1 cellular context compared by ENCODE assay signal in the genomic region with DNA sequence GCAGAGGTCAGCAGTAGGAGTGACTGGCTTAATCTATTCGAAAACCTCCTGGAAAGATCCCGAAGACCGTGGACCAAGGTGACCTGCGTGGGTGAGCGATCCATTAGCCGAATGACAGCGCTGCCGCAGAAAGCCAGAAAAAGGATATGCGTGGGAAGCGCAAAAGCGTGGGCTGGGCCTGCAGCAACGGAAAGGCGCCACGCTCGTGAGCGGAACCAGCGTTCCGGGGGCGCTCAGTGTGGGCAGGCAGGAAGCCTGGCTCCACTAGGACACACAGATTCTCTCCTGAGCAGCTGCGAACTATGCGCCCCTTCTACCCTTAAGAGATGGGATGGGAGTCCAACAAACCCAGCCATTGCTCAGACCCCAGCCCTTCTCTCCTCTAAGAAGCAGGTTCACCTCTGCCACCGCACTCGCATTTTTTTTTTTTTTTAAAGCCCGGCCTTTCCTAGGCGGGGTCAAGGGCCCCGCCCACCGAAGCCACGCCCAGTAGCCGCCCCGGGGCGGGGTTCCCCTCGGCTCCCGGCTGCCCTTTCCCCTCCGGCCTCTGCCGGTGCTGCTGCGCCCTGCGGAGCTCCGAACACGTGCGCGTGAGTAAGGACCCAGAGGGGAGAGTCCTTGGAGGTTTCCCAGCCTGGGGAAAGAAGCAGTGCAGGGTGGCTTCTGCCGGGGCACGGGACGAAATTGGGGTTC.
TF ChIP-seq lines count a peak whose summit lies in the region.

No MANE protein-coding gene starts in this region.

TF ChIP-seq in HepG2, 621 proteins besides CTCF, POLR2A, EP300 and RAD21 (continued from another document and continues in another):
- no peak for TF ChIP-seq ZNF781 (CRISPR knock-in tag; IDR thresholded peaks at IDR 0.05; ENCODE audit: borderline replicate concordance, not compliant biosample characterization)
- peak; percentile 49; the same call in 1 of the 2 replicates for TF ChIP-seq HNRNPL (IDR thresholded peaks at IDR 0.05; ENCODE audit: low read depth, low read length)
- TF ChIP-seq, protein P1, sequence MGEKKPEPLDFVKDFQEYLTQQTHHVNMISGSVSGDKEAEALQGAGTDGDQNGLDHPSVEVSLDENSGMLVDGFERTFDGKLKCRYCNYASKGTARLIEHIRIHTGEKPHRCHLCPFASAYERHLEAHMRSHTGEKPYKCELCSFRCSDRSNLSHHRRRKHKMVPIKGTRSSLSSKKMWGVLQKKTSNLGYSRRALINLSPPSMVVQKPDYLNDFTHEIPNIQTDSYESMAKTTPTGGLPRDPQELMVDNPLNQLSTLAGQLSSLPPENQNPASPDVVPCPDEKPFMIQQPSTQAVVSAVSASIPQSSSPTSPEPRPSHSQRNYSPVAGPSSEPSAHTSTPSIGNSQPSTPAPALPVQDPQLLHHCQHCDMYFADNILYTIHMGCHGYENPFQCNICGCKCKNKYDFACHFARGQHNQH (CRISPR knock-in tag; IDR thresholded peaks at IDR 0.05) = peak; percentile 71; the same call in 1 of the 2 replicates
- peak; percentile 25 for TF ChIP-seq U2AF1 (optimal IDR thresholded peaks at IDR 0.05; ENCODE audit: low read depth, low read length)
- TF ChIP-seq, protein P2, sequence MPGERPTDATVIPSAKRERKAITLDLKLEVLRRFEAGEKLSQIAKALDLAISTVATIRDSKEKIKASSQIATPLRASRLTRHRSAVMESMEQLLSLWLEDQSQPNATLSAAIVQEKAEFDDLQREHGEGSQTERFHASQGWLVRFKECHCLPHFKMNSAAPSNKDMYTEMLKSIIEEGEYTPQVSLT (CRISPR knock-in tag; IDR thresholded peaks at IDR 0.05; ENCODE audit: borderline replicate concordance, low read depth) = no peak; the same call in 1 of the 2 replicates
- TF ChIP-seq ZNF207 (IDR thresholded peaks at IDR 0.05; ENCODE audit: borderline replicate concordance) = no peak
- no peak for TF ChIP-seq ZNF530 (CRISPR knock-in tag; IDR thresholded peaks at IDR 0.05; ENCODE audit: low read depth)
- TF ChIP-seq HDAC2 (CRISPR knock-in tag; IDR thresholded peaks at IDR 0.05) = no peak; the same call in 1 of the 2 replicates
- peak; percentile 75 for TF ChIP-seq CBX1 (IDR thresholded peaks at IDR 0.05; ENCODE audit: low read depth)
- no peak for TF ChIP-seq FOXO1 (CRISPR knock-in tag; IDR thresholded peaks at IDR 0.05)
- TF ChIP-seq HMG20B (CRISPR knock-in tag; conservative IDR thresholded peaks at IDR 0.05) = no peak; the same call in 1 of the 2 replicates
- TF ChIP-seq MAF1 (CRISPR knock-in tag; IDR thresholded peaks at IDR 0.05; ENCODE audit: borderline replicate concordance) = 0 out of 2 replicates have a peak, but pooled peaks have one; percentile 64
- TF ChIP-seq, protein P3, sequence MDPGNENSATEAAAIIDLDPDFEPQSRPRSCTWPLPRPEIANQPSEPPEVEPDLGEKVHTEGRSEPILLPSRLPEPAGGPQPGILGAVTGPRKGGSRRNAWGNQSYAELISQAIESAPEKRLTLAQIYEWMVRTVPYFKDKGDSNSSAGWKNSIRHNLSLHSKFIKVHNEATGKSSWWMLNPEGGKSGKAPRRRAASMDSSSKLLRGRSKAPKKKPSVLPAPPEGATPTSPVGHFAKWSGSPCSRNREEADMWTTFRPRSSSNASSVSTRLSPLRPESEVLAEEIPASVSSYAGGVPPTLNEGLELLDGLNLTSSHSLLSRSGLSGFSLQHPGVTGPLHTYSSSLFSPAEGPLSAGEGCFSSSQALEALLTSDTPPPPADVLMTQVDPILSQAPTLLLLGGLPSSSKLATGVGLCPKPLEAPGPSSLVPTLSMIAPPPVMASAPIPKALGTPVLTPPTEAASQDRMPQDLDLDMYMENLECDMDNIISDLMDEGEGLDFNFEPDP (CRISPR knock-in tag; conservative IDR thresholded peaks at IDR 0.05) = no peak
- TF ChIP-seq, protein P4, sequence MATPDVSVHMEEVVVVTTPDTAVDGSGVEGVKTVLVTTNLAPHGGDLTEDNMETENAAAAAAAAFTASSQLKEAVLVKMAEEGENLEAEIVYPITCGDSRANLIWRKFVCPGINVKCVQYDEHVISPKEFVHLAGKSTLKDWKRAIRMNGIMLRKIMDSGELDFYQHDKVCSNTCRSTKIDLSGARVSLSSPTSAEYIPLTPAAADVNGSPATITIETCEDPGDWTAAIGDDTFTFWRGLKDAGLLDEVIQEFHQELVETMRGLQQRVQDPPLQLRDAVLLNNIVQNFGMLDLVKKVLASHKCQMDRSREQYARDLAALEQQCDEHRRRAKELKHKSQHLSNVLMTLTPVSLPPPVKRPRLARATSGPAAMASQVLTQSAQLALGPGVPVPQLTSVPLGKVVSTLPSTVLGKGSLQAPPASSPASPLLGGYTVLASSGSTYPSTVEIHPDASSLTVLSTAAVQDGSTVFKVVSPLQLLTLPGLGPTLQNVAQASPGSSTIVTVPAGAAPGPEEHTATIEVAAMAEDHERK (CRISPR knock-in tag; IDR thresholded peaks at IDR 0.05; ENCODE audit: low read depth) = no peak
- TF ChIP-seq, protein P5, sequence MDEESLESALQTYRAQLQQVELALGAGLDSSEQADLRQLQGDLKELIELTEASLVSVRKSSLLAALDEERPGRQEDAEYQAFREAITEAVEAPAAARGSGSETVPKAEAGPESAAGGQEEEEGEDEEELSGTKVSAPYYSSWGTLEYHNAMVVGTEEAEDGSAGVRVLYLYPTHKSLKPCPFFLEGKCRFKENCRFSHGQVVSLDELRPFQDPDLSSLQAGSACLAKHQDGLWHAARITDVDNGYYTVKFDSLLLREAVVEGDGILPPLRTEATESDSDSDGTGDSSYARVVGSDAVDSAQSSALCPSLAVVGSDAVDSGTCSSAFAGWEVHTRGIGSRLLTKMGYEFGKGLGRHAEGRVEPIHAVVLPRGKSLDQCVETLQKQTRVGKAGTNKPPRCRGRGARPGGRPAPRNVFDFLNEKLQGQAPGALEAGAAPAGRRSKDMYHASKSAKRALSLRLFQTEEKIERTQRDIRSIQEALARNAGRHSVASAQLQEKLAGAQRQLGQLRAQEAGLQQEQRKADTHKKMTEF (CRISPR knock-in tag; IDR thresholded peaks at IDR 0.05) = peak; percentile 68
- no peak for TF ChIP-seq ZNF570 (CRISPR knock-in tag; IDR thresholded peaks at IDR 0.05; ENCODE audit: borderline replicate concordance)
- 0 out of 2 replicates have a peak, but pooled peaks have one; percentile 66 for TF ChIP-seq ZNF605 (CRISPR knock-in tag; IDR thresholded peaks at IDR 0.05)
- TF ChIP-seq ZNF292 (CRISPR knock-in tag; IDR thresholded peaks at IDR 0.05; ENCODE audit: borderline replicate concordance, low read depth) = peak; percentile 66
- no peak for TF ChIP-seq CREM (IDR thresholded peaks at IDR 0.05)
- no peak for TF ChIP-seq CREM (CRISPR knock-in tag; IDR thresholded peaks at IDR 0.05)
- no peak for TF ChIP-seq ZNF598 (CRISPR knock-in tag; IDR thresholded peaks at IDR 0.05; ENCODE audit: borderline replicate concordance)
- TF ChIP-seq SMAD3 (CRISPR knock-in tag; IDR thresholded peaks at IDR 0.05) = 0 out of 2 replicates have a peak, but pooled peaks have one; percentile 51
- TF ChIP-seq, protein P6, sequence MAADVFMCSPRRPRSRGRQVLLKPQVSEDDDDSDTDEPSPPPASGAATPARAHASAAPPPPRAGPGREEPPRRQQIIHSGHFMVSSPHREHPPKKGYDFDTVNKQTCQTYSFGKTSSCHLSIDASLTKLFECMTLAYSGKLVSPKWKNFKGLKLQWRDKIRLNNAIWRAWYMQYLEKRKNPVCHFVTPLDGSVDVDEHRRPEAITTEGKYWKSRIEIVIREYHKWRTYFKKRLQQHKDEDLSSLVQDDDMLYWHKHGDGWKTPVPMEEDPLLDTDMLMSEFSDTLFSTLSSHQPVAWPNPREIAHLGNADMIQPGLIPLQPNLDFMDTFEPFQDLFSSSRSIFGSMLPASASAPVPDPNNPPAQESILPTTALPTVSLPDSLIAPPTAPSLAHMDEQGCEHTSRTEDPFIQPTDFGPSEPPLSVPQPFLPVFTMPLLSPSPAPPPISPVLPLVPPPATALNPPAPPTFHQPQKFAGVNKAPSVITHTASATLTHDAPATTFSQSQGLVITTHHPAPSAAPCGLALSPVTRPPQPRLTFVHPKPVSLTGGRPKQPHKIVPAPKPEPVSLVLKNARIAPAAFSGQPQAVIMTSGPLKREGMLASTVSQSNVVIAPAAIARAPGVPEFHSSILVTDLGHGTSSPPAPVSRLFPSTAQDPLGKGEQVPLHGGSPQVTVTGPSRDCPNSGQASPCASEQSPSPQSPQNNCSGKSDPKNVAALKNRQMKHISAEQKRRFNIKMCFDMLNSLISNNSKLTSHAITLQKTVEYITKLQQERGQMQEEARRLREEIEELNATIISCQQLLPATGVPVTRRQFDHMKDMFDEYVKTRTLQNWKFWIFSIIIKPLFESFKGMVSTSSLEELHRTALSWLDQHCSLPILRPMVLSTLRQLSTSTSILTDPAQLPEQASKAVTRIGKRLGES (CRISPR knock-in tag; IDR thresholded peaks at IDR 0.05; ENCODE audit: borderline replicate concordance) = no peak
- TF ChIP-seq ZNF24 (IDR thresholded peaks at IDR 0.05) = no peak
- 0 out of 2 replicates have a peak, but pooled peaks have one; percentile 46 for TF ChIP-seq KDM3A (CRISPR knock-in tag; IDR thresholded peaks at IDR 0.05; ENCODE audit: low read depth)
- TF ChIP-seq ZNF556 (CRISPR knock-in tag; IDR thresholded peaks at IDR 0.05; ENCODE audit: borderline replicate concordance) = peak; percentile 48; the same call in 1 of the 2 replicates
- TF ChIP-seq ZNF703 (CRISPR knock-in tag; IDR thresholded peaks at IDR 0.05; ENCODE audit: borderline replicate concordance) = 0 out of 2 replicates have a peak, but pooled peaks have one; percentile 49
- TF ChIP-seq SP5 (CRISPR knock-in tag; IDR thresholded peaks at IDR 0.05; ENCODE audit: borderline replicate concordance, low read depth) = peak; percentile 35; the same call in 1 of the 2 replicates
- no peak for TF ChIP-seq RAD51 (IDR thresholded peaks at IDR 0.05; ENCODE audit: borderline replicate concordance)
- TF ChIP-seq STAT5B (CRISPR knock-in tag; IDR thresholded peaks at IDR 0.05) = no peak
- TF ChIP-seq GZF1 (CRISPR knock-in tag; IDR thresholded peaks at IDR 0.05) = no peak
- TF ChIP-seq ZNF547 (CRISPR knock-in tag; IDR thresholded peaks at IDR 0.05) = no peak
- peak; percentile 58; the same call in 1 of the 2 replicates for TF ChIP-seq FOSL2 (CRISPR knock-in tag; IDR thresholded peaks at IDR 0.05)
- peak; percentile 57 for TF ChIP-seq PHF21A (CRISPR knock-in tag; IDR thresholded peaks at IDR 0.05)
- TF ChIP-seq ETV5 (CRISPR knock-in tag; IDR thresholded peaks at IDR 0.05; ENCODE audit: borderline replicate concordance) = peak; percentile 22; the same call in 1 of the 2 replicates
- no peak for TF ChIP-seq SRF (IDR thresholded peaks at IDR 0.05; ENCODE audit: low read depth, low read length)
- TF ChIP-seq ELF4 (CRISPR knock-in tag; IDR thresholded peaks at IDR 0.05; ENCODE audit: borderline replicate concordance) = peak; percentile 81
- TF ChIP-seq ZNF614 (CRISPR knock-in tag; IDR thresholded peaks at IDR 0.05; ENCODE audit: borderline replicate concordance) = peak; percentile 79; the same call in 1 of the 2 replicates
- TF ChIP-seq, protein P7, sequence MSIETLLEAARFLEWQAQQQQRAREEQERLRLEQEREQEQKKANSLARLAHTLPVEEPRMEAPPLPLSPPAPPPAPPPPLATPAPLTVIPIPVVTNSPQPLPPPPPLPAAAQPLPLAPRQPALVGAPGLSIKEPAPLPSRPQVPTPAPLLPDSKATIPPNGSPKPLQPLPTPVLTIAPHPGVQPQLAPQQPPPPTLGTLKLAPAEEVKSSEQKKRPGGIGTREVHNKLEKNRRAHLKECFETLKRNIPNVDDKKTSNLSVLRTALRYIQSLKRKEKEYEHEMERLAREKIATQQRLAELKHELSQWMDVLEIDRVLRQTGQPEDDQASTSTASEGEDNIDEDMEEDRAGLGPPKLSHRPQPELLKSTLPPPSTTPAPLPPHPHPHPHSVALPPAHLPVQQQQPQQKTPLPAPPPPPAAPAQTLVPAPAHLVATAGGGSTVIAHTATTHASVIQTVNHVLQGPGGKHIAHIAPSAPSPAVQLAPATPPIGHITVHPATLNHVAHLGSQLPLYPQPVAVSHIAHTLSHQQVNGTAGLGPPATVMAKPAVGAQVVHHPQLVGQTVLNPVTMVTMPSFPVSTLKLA (IDR thresholded peaks at IDR 0.05) = peak; percentile 82
- TF ChIP-seq, protein P8, sequence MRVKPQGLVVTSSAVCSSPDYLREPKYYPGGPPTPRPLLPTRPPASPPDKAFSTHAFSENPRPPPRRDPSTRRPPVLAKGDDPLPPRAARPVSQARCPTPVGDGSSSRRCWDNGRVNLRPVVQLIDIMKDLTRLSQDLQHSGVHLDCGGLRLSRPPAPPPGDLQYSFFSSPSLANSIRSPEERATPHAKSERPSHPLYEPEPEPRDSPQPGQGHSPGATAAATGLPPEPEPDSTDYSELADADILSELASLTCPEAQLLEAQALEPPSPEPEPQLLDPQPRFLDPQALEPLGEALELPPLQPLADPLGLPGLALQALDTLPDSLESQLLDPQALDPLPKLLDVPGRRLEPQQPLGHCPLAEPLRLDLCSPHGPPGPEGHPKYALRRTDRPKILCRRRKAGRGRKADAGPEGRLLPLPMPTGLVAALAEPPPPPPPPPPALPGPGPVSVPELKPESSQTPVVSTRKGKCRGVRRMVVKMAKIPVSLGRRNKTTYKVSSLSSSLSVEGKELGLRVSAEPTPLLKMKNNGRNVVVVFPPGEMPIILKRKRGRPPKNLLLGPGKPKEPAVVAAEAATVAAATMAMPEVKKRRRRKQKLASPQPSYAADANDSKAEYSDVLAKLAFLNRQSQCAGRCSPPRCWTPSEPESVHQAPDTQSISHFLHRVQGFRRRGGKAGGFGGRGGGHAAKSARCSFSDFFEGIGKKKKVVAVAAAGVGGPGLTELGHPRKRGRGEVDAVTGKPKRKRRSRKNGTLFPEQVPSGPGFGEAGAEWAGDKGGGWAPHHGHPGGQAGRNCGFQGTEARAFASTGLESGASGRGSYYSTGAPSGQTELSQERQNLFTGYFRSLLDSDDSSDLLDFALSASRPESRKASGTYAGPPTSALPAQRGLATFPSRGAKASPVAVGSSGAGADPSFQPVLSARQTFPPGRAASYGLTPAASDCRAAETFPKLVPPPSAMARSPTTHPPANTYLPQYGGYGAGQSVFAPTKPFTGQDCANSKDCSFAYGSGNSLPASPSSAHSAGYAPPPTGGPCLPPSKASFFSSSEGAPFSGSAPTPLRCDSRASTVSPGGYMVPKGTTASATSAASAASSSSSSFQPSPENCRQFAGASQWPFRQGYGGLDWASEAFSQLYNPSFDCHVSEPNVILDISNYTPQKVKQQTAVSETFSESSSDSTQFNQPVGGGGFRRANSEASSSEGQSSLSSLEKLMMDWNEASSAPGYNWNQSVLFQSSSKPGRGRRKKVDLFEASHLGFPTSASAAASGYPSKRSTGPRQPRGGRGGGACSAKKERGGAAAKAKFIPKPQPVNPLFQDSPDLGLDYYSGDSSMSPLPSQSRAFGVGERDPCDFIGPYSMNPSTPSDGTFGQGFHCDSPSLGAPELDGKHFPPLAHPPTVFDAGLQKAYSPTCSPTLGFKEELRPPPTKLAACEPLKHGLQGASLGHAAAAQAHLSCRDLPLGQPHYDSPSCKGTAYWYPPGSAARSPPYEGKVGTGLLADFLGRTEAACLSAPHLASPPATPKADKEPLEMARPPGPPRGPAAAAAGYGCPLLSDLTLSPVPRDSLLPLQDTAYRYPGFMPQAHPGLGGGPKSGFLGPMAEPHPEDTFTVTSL (CRISPR knock-in tag; IDR thresholded peaks at IDR 0.05; ENCODE audit: borderline replicate concordance) = no peak
- TF ChIP-seq, protein P9, sequence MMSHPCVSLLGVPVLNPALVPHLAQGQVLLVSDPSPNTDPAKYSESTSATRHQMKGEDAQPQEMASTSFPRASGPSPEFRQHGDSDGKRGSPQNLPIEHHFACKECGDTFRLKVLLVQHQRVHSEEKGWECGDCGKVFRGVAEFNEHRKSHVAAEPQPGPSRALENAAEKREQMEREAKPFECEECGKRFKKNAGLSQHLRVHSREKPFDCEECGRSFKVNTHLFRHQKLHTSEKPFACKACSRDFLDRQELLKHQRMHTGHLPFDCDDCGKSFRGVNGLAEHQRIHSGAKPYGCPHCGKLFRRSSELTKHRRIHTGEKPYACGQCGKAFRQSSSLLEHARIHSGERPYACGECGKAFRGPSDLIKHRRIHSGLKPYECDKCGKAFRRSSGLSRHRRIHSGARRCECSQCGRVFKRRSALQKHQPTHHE (CRISPR knock-in tag; IDR thresholded peaks at IDR 0.05; ENCODE audit: borderline replicate concordance) = no peak
- no peak for TF ChIP-seq IKZF1 (IDR thresholded peaks at IDR 0.05)
- TF ChIP-seq TP53 (CRISPR knock-in tag; conservative IDR thresholded peaks at IDR 0.05) = 0 out of 2 replicates have a peak, but pooled peaks have one; percentile 5
